8 cellular contexts compared by ENCODE assay signal in genomic region chr17:48593126-48593829, GRCh38. TPM values are rescaled to one million over a fixed set of nuclear protein-coding genes. Genes with fewer than 3 reads are reported as not detected.
DNase-seq lines count a peak whose midpoint lies in the region; ATAC-seq and TF ChIP-seq lines count a peak whose summit lies in the region.

TSS of gene HOXB5 (minus strand) at chr17:48593779. CDS start at chr17:48593682, 97 bp downstream.

- H3K27ac Mint-ChIP-seq in central memory CD8-positive, alpha-beta T cell (ENCODE audit: low read depth), result no peak within 1 kb of the TSS
- peak within 1 kb of the TSS; percentile 48 for H3K27ac Mint-ChIP-seq in natural killer cell

- intact Hi-C loops in natural killer cell (cut with micrococcal nuclease), result loop anchor here (1.0 to 5.0 kb wide), 2 partner anchors 257 to 331 kb away; no protein-coding TSS in a partner anchor

- H3K36me3 Mint-ChIP-seq in central memory CD8-positive, alpha-beta T cell (ENCODE audit: insufficient read depth), result peaks cover 20% of the 10 kb centered on the region
- H3K36me3 Mint-ChIP-seq in natural killer cell, result no peaks in the 10 kb centered on the region

- H3K4me3 Mint-ChIP-seq in central memory CD8-positive, alpha-beta T cell, result peak within 1 kb of the TSS; percentile 80
- H3K4me3 Mint-ChIP-seq in natural killer cell, result peak within 1 kb of the TSS; percentile 87

- H3K4me1 Mint-ChIP-seq in central memory CD8-positive, alpha-beta T cell, result peaks cover 40% of the 10 kb centered on the region
- H3K4me1 Mint-ChIP-seq in natural killer cell, result peaks cover 39 to 49% of the 10 kb centered on the region in 2 donors

- TF ChIP-seq CTCF in natural killer cell (IDR thresholded peaks at IDR 0.05), result no peak

- DNase-seq in DMS153 (lab: John Stamatoyannopoulos, UW) (peak; percentile 36), NCI-H1105 treated with DMSO at 0.1 percent for 48 hours (lab: John Stamatoyannopoulos, UW) (peak; percentile 53), natural killer cell (no peak), SKM-1 treated with dmso at 0.1 percent for 144 hours (lab: John Stamatoyannopoulos, UW; ENCODE audit: unreplicated experiment) (no peak), hypothalamus (lab: John Stamatoyannopoulos, UW) (no peak)
- no peak for DNase-seq in central memory CD8-positive, alpha-beta T cell (ENCODE audit: low spot score in 2 of 2)

- no peaks in the 10 kb centered on the region for H3K9me3 Mint-ChIP-seq in central memory CD8-positive, alpha-beta T cell
- H3K9me3 Mint-ChIP-seq in natural killer cell, result no peaks in the 10 kb centered on the region

- no peak for ATAC-seq in central memory CD8-positive, alpha-beta T cell (replicated peaks; ENCODE audit: extremely low read depth, poor library complexity, severe bottlenecking)
- ATAC-seq in natural killer cell (peak in 2 of 3 donors; percentile 17 to 25), GM19452 (IDR thresholded peaks at IDR 0.05; ENCODE audit: unreplicated experiment) (no peak), GM21515 (IDR thresholded peaks at IDR 0.05; ENCODE audit: unreplicated experiment) (no peak)

- H3K27me3 Mint-ChIP-seq in central memory CD8-positive, alpha-beta T cell, result peaks cover 91% of the 10 kb centered on the region
- H3K27me3 Mint-ChIP-seq in natural killer cell (ENCODE audit: low read depth in 2 of 2), result peaks cover 80 to 87% of the 10 kb centered on the region in 2 donors

RNA-seq across cellular contexts. Expression of gene HOXB5, which starts in this region (rescaled TPM):
- not detected for total RNA-seq in natural killer cell

Comparison
In these comparisons a context has a peak if more than half of its experiments do, and no peak if none do; other contexts are left out.
1. Peak in ATAC-seq in natural killer cell; RNA of the gene not detected or under 1 TPM.
2. DNase-seq: peak in DMS153 (single experiment) and NCI-H1105 treated with DMSO at 0.1 percent for 48 hours (single experiment); none in central memory CD8-positive, alpha-beta T cell (0 of 2), natural killer cell (single experiment), SKM-1 treated with dmso at 0.1 percent for 144 hours (single experiment) and hypothalamus (0 of 51).